ENCODE assay signal across 1 cellular context in the genomic region with DNA sequence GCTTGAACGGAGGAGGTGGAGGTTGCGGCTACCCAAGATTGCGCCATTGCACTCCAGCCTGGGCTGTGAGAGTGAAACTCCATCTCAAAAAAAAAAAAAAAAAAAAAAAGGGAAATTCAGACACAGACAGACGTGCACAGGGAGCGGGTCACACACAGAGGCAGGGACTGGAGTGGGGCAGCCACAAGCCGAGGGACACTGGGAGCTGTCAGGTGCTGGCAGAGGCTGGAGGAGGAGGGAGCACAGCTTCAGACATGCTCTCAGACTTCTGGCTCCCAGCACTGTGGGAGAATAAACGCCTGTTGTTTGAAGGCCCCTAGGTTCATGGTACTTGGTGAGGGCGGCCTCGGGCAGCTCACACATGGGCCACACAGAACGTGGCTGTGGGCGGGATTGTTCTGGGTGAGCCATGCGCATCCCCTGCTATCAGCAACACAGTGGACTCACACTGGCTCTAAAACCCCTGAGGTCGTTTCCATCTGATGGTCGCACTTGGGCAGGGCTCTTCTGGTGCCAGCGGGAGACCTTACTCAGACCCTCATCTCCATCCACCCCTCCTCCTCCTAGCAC.
TF ChIP-seq lines count a peak whose summit lies in the region.

No MANE protein-coding gene starts in this region.

TF ChIP-seq in WTC11, 78 proteins besides CTCF, POLR2A, EP300 and RAD21 (continued from another document):
- TF ChIP-seq, protein P1, sequence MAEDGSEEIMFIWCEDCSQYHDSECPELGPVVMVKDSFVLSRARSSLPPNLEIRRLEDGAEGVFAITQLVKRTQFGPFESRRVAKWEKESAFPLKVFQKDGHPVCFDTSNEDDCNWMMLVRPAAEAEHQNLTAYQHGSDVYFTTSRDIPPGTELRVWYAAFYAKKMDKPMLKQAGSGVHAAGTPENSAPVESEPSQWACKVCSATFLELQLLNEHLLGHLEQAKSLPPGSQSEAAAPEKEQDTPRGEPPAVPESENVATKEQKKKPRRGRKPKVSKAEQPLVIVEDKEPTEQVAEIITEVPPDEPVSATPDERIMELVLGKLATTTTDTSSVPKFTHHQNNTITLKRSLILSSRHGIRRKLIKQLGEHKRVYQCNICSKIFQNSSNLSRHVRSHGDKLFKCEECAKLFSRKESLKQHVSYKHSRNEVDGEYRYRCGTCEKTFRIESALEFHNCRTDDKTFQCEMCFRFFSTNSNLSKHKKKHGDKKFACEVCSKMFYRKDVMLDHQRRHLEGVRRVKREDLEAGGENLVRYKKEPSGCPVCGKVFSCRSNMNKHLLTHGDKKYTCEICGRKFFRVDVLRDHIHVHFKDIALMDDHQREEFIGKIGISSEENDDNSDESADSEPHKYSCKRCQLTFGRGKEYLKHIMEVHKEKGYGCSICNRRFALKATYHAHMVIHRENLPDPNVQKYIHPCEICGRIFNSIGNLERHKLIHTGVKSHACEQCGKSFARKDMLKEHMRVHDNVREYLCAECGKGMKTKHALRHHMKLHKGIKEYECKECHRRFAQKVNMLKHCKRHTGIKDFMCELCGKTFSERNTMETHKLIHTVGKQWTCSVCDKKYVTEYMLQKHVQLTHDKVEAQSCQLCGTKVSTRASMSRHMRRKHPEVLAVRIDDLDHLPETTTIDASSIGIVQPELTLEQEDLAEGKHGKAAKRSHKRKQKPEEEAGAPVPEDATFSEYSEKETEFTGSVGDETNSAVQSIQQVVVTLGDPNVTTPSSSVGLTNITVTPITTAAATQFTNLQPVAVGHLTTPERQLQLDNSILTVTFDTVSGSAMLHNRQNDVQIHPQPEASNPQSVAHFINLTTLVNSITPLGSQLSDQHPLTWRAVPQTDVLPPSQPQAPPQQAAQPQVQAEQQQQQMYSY (CRISPR knock-in tag; IDR thresholded peaks at IDR 0.05): no peak
- TF ChIP-seq, protein P2, sequence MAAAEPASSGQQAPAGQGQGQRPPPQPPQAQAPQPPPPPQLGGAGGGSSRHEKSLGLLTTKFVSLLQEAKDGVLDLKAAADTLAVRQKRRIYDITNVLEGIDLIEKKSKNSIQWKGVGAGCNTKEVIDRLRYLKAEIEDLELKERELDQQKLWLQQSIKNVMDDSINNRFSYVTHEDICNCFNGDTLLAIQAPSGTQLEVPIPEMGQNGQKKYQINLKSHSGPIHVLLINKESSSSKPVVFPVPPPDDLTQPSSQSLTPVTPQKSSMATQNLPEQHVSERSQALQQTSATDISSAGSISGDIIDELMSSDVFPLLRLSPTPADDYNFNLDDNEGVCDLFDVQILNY (CRISPR knock-in tag; IDR thresholded peaks at IDR 0.05): no peak
- no peak for TF ChIP-seq FOXJ3 (CRISPR knock-in tag; IDR thresholded peaks at IDR 0.05; ENCODE audit: borderline replicate concordance)
- TF ChIP-seq ZNF263 (CRISPR knock-in tag; IDR thresholded peaks at IDR 0.05; ENCODE audit: low read depth): no peak
- no peak for TF ChIP-seq ELF4 (CRISPR knock-in tag; IDR thresholded peaks at IDR 0.05; ENCODE audit: low read depth)
- no peak for TF ChIP-seq ESRRA (CRISPR knock-in tag; IDR thresholded peaks at IDR 0.05; ENCODE audit: borderline replicate concordance)
- TF ChIP-seq, protein P3, sequence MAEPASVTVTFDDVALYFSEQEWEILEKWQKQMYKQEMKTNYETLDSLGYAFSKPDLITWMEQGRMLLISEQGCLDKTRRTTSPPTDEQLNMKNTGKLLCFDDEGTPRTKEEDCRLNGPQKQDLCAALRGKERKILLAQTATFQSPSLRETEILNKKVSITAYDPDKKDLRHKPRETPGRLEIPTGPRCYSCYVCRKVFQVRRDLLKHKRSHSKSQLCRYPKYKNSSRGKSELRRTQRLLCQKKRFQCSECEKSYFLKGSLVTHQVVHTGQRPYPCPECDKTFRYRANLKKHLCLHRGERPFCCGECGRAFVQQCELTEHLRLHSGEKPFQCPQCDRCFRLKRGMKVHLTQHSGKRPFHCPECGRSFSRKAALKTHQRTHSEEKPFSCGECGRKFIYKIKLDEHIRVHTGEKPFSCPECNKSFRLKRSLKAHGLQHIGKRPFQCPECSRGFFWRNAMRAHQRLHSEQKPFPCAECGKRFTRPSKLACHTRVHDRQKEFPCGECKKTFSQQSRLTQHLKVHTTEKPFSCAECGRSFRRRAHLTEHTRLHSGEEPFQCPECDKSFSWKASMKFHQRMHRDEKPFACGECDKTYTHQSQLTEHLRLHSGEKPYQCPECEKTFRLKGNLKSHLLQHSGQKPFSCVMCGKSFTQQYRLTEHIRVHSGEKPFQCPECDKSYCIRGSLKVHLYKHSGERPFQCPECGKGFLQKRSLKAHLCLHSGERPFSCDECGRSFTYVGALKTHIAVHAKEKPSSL (CRISPR knock-in tag; conservative IDR thresholded peaks at IDR 0.05): no peak
- TF ChIP-seq, protein P4, sequence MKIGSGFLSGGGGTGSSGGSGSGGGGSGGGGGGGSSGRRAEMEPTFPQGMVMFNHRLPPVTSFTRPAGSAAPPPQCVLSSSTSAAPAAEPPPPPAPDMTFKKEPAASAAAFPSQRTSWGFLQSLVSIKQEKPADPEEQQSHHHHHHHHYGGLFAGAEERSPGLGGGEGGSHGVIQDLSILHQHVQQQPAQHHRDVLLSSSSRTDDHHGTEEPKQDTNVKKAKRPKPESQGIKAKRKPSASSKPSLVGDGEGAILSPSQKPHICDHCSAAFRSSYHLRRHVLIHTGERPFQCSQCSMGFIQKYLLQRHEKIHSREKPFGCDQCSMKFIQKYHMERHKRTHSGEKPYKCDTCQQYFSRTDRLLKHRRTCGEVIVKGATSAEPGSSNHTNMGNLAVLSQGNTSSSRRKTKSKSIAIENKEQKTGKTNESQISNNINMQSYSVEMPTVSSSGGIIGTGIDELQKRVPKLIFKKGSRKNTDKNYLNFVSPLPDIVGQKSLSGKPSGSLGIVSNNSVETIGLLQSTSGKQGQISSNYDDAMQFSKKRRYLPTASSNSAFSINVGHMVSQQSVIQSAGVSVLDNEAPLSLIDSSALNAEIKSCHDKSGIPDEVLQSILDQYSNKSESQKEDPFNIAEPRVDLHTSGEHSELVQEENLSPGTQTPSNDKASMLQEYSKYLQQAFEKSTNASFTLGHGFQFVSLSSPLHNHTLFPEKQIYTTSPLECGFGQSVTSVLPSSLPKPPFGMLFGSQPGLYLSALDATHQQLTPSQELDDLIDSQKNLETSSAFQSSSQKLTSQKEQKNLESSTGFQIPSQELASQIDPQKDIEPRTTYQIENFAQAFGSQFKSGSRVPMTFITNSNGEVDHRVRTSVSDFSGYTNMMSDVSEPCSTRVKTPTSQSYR (CRISPR knock-in tag; IDR thresholded peaks at IDR 0.05): no peak
- TF ChIP-seq PRRX2 (CRISPR knock-in tag; IDR thresholded peaks at IDR 0.05): no peak
